Comparison of ENCODE assay signal across 8 cellular contexts in the genomic region with DNA sequence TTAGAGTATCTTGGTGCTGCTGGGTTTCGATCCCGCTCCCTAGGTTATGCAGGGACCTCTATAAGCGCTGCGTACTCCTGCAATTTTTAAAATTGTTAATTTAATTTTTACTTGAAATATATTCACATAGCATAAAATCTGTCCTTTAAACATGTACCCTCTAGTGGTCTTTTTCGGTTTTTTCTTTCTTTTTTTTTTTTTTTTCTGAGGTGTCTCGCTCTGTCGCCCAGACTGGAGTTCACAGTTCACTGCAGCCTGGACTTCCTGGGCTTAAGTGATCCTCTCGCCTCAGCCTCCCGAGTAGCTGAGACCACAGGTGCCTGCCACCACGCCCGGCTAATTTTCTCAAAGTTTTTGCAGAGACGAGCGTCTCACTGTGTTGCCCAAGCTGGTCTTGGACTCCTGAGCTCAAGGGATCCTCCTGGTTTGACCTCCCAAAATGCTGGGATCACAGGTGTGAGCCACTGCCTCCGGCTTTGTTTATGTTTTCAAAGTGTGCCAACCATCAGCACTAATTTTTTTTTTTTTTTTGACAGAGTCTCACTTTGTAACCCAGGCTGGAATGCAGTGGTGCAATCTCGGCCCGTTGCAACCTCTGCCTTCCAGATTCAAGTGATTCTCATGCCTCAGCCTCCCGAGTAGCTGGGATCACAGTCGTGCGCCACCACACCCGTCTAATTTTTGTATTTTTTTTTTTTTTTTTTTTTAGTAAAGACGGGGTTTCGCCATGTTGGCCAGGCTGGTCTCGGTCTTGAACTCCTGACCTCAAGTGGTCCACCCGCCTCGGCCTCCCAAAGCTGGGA. TPM values are rescaled to one million over a fixed set of nuclear protein-coding genes. Genes with fewer than 3 reads are reported as not detected.
DNase-seq lines count a peak whose midpoint lies in the region; ATAC-seq and TF ChIP-seq lines count a peak whose summit lies in the region.

No MANE protein-coding gene starts in this region.

- TF ChIP-seq CTCF in adrenal gland (IDR thresholded peaks at IDR 0.05) (peak; percentile 29 to 73 (median 44)), transverse colon (IDR thresholded peaks at IDR 0.05) (peak; percentile 27 to 82 (median 57))

- no peak for TF ChIP-seq EP300 in transverse colon (IDR thresholded peaks at IDR 0.05; ENCODE audit: low read depth)

- peaks cover 23% of the 10 kb centered on the region for H3K36me3 Mint-ChIP-seq in T-helper 2 cell treated with Interferon-gamma antibody and Interleukin-4, amounts not matched to agents 5 μg/mL and 100 μg/mL, for 36 hours (ENCODE audit: low read depth)

- ATAC-seq in HG03196 (IDR thresholded peaks at IDR 0.05; ENCODE audit: unreplicated experiment): peak; percentile 1

- TF ChIP-seq POLR2A in adrenal gland (IDR thresholded peaks at IDR 0.05): no peak
- no peak for TF ChIP-seq POLR2A in transverse colon (IDR thresholded peaks at IDR 0.05)

- no peaks in the 10 kb centered on the region for H3K27me3 Mint-ChIP-seq in T-helper 2 cell treated with Interferon-gamma antibody and Interleukin-4, amounts not matched to agents 5 μg/mL and 100 μg/mL, for 36 hours (ENCODE audit: low read depth)

- DNase-seq in T-helper 2 cell treated with Interferon-gamma antibody and Interleukin-4, amounts not matched to agents 5 μg/mL and 100 μg/mL, for 36 hours (ENCODE audit: low spot score): no peak
- DNase-seq in T-helper 2 cell (no peak), adrenal gland (peak in 4 of 7 donors; percentile 16 to 65 (median 24)), transverse colon (no peak), COLO668 (lab: John Stamatoyannopoulos, UW; ENCODE audit: unreplicated experiment) (no peak)
- DNase-seq in central memory CD4-positive, alpha-beta T cell: no peak

- no peaks in the 10 kb centered on the region for H3K27me3 ChIP-seq in adrenal gland
- H3K27me3 ChIP-seq in layer of hippocampus (ENCODE audit: control insufficient read depth, insufficient read depth, low read length): no peaks in the 10 kb centered on the region
- H3K27me3 ChIP-seq in transverse colon: no peaks in the 10 kb centered on the region

- WGBS in adrenal gland, 4 donors: 45 to 47% (median 47%) methylated on average over 23 to 25 of the region's 25 CpGs
- 37 to 44% methylated on average over 15 to 25 of the region's 25 CpGs for WGBS in transverse colon (ENCODE audit: low coverage in 1 of 2), 2 donors

- H3K4me1 Mint-ChIP-seq in T-helper 2 cell treated with Interferon-gamma antibody and Interleukin-4, amounts not matched to agents 5 μg/mL and 100 μg/mL, for 36 hours (ENCODE audit: low read depth): peaks cover 42% of the 10 kb centered on the region

- peak overlapping the region in 1 of 5 donors; percentile 35 for H3K27ac ChIP-seq in adrenal gland
- peak overlapping the region; percentile 77 for H3K27ac ChIP-seq in layer of hippocampus (ENCODE audit: low read depth, low read length)
- peak overlapping the region; percentile 96 to 100 (median 98) for H3K27ac ChIP-seq in transverse colon

- intact Hi-C loops in adrenal gland (cut with DNase I): no loop called here
- intact Hi-C loops in transverse colon (cut with DNase I; ENCODE audit: low total_unique reads): no loop called here

- H3K27ac Mint-ChIP-seq in T-helper 2 cell treated with Interferon-gamma antibody and Interleukin-4, amounts not matched to agents 5 μg/mL and 100 μg/mL, for 36 hours: peak overlapping the region; percentile 83

- in situ Hi-C loops in transverse colon (cut with MboI; ENCODE audit: low pct_ligation_motif_present in 1 of 4, low pct_unique_long_range_greater_than_20kb in 1 of 4, low sequenced_read_pairs in 3 of 4): no loop called here

- no peaks in the 10 kb centered on the region for H3K9me3 Mint-ChIP-seq in T-helper 2 cell treated with Interferon-gamma antibody and Interleukin-4, amounts not matched to agents 5 μg/mL and 100 μg/mL, for 36 hours

- H3K4me3 Mint-ChIP-seq in T-helper 2 cell treated with Interferon-gamma antibody and Interleukin-4, amounts not matched to agents 5 μg/mL and 100 μg/mL, for 36 hours: peak overlapping the region; percentile 89

- H3K4me3 ChIP-seq in adrenal gland (peak overlapping the region in 2 of 4 donors; percentile 74 to 80), transverse colon (peak overlapping the region in 3 of 4 donors; percentile 83 to 99 (median 94))

- H3K4me1 ChIP-seq in adrenal gland (replicated peaks in 1 of 2) (peaks cover 4 to 26% of the 10 kb centered on the region in 2 donors), transverse colon (peaks cover 17 to 39% (median 26%) of the 10 kb centered on the region in 4 donors)

- H3K36me3 ChIP-seq in adrenal gland (replicated peaks in 1 of 2): no peaks in the 10 kb centered on the region
- H3K36me3 ChIP-seq in transverse colon: no peaks in the 10 kb centered on the region

- H3K9me3 ChIP-seq in adrenal gland (replicated peaks in 1 of 3) (no peaks in the 10 kb centered on the region), transverse colon (no peaks in the 10 kb centered on the region)

RNA-seq across cellular contexts. Expression of gene MOB1A, which starts 0.6 kb away (rescaled TPM):
- total RNA-seq in adrenal gland (100 to 1,000 TPM in 1 of 8 donors, 10 to 100 TPM in 7; 59.9 to 103 (median 87.4) TPM), transverse colon (10 to 100 TPM; 43.0 to 91.9 (median 68.8) TPM)
- 10 to 100 TPM; 15.9 to 44.5 (median 21.4) TPM for polyA plus RNA-seq in adrenal gland

RNA-seq across cellular contexts. Expression of gene MTHFD2, which starts 19.2 kb away (rescaled TPM):
- 10 to 100 TPM in 5 of 8 donors, 1 to 10 TPM in 3; 1.6 to 24.9 (median 13.5) TPM for total RNA-seq in adrenal gland
- polyA plus RNA-seq in adrenal gland: 10 to 100 TPM in 2 of 3 donors, 1 to 10 TPM in 1; 6.0 to 19.8 (median 12.8) TPM
- 100 to 1,000 TPM in 1 of 4 donors, 10 to 100 TPM in 2, 1 to 10 TPM in 1; 2.2 to 220 (median 17.8) TPM for total RNA-seq in transverse colon

RNA-seq across cellular contexts. Expression of gene BOLA3, which starts 31.6 kb away (rescaled TPM):
- 10 to 100 TPM; 17.1 to 65.1 (median 40.1) TPM for total RNA-seq in adrenal gland
- 10 to 100 TPM; 37.8 to 84.5 (median 54.8) TPM for polyA plus RNA-seq in adrenal gland
- total RNA-seq in transverse colon: 10 to 100 TPM in 2 of 4 donors, 1 to 10 TPM in 1, not detected in 1; 3.0 to 51.5 (median 44.0) TPM

Comparison
In these comparisons a context has a peak if more than half of its experiments do, and no peak if none do; other contexts are left out.
1. DNase-seq: peak in adrenal gland (4 of 7); none in T-helper 2 cell treated with Interferon-gamma antibody and Interleukin-4, amounts not matched to agents 5 μg/mL and 100 μg/mL, for 36 hours (single experiment), T-helper 2 cell (0 of 5), transverse colon (single experiment), COLO668 (single experiment) and central memory CD4-positive, alpha-beta T cell (single experiment).